2 cellular contexts compared by ENCODE assay signal in the genomic region with DNA sequence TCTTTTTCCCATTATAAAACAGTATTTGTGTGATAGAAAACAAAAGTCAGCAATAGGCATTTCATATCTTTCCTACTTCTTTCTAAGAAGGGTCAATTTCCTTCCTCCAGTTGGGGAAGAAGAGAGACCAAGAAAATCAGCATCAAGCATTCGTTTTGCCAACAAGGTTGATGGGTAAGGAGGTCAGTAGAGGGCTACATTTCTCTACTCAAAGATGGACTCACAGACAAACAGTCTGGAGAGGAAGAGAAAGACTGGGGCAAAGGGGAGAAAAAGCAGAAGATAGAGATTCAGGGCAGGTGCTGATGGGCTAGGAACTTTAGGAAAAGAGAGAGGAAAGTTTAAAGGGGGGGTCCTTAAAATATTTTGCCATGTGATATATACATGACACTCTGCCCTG.
TF ChIP-seq lines count a peak whose summit lies in the region.

No MANE protein-coding gene starts in this region.

TF ChIP-seq in IMR-90, 13 proteins besides CTCF, POLR2A, EP300 and RAD21 (continued from another document):
- no peak for TF ChIP-seq RFX5 (IDR thresholded peaks at IDR 0.05; ENCODE audit: low read depth, low read length)
- TF ChIP-seq FOS (IDR thresholded peaks at IDR 0.05; ENCODE audit: low read depth, low read length): no peak
- TF ChIP-seq MXI1 (IDR thresholded peaks at IDR 0.05; ENCODE audit: borderline replicate concordance, low read depth, low read length): no peak
- TF ChIP-seq, protein P1, sequence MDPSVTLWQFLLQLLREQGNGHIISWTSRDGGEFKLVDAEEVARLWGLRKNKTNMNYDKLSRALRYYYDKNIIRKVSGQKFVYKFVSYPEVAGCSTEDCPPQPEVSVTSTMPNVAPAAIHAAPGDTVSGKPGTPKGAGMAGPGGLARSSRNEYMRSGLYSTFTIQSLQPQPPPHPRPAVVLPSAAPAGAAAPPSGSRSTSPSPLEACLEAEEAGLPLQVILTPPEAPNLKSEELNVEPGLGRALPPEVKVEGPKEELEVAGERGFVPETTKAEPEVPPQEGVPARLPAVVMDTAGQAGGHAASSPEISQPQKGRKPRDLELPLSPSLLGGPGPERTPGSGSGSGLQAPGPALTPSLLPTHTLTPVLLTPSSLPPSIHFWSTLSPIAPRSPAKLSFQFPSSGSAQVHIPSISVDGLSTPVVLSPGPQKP (IDR thresholded peaks at IDR 0.05; ENCODE audit: borderline replicate concordance, low read depth, low read length): no peak
- no peak for TF ChIP-seq MAZ (IDR thresholded peaks at IDR 0.05; ENCODE audit: borderline replicate concordance, low read depth, low read length)
- TF ChIP-seq CEBPB (IDR thresholded peaks at IDR 0.05; ENCODE audit: low read depth, low read length): no peak
- TF ChIP-seq BHLHE40 (IDR thresholded peaks at IDR 0.05; ENCODE audit: low read depth, low read length): no peak
- TF ChIP-seq, protein P2, sequence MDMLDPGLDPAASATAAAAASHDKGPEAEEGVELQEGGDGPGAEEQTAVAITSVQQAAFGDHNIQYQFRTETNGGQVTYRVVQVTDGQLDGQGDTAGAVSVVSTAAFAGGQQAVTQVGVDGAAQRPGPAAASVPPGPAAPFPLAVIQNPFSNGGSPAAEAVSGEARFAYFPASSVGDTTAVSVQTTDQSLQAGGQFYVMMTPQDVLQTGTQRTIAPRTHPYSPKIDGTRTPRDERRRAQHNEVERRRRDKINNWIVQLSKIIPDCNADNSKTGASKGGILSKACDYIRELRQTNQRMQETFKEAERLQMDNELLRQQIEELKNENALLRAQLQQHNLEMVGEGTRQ (IDR thresholded peaks at IDR 0.05; ENCODE audit: low read depth, low read length): no peak

TF ChIP-seq in SK-N-SH, 30 proteins besides CTCF, POLR2A, EP300 and RAD21 (continued from another document):
- TF ChIP-seq POLR2AphosphoS5 (IDR thresholded peaks at IDR 0.05; ENCODE audit: low read depth, low read length) (no peak), YY1 (IDR thresholded peaks at IDR 0.05; ENCODE audit: low read depth) (no peak), RFX5 (IDR thresholded peaks at IDR 0.05; ENCODE audit: low read length) (no peak), FOXM1 (IDR thresholded peaks at IDR 0.05; ENCODE audit: low read depth) (no peak), GABPA (IDR thresholded peaks at IDR 0.05; ENCODE audit: low read depth) (no peak), TEAD4 (IDR thresholded peaks at IDR 0.05; ENCODE audit: borderline replicate concordance, insufficient read depth) (no peak), TCF12 (IDR thresholded peaks at IDR 0.05) (no peak), SIN3A (IDR thresholded peaks at IDR 0.05; ENCODE audit: borderline replicate concordance, low read depth, low read length) (no peak), RCOR1 (IDR thresholded peaks at IDR 0.05; ENCODE audit: low read length) (no peak), RXRA (IDR thresholded peaks at IDR 0.05; ENCODE audit: borderline replicate concordance, low read depth) (no peak)
- TF ChIP-seq, protein P2 (IDR thresholded peaks at IDR 0.05; ENCODE audit: borderline replicate concordance, low read depth, low read length): no peak
- TF ChIP-seq, protein P3, sequence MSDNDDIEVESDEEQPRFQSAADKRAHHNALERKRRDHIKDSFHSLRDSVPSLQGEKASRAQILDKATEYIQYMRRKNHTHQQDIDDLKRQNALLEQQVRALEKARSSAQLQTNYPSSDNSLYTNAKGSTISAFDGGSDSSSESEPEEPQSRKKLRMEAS (IDR thresholded peaks at IDR 0.05; ENCODE audit: low read depth): no peak
- TF ChIP-seq, protein P4, sequence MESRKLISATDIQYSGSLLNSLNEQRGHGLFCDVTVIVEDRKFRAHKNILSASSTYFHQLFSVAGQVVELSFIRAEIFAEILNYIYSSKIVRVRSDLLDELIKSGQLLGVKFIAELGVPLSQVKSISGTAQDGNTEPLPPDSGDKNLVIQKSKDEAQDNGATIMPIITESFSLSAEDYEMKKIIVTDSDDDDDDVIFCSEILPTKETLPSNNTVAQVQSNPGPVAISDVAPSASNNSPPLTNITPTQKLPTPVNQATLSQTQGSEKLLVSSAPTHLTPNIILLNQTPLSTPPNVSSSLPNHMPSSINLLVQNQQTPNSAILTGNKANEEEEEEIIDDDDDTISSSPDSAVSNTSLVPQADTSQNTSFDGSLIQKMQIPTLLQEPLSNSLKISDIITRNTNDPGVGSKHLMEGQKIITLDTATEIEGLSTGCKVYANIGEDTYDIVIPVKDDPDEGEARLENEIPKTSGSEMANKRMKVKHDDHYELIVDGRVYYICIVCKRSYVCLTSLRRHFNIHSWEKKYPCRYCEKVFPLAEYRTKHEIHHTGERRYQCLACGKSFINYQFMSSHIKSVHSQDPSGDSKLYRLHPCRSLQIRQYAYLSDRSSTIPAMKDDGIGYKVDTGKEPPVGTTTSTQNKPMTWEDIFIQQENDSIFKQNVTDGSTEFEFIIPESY (IDR thresholded peaks at IDR 0.05; ENCODE audit: borderline replicate concordance, low read depth): no peak
- TF ChIP-seq, protein P5, sequence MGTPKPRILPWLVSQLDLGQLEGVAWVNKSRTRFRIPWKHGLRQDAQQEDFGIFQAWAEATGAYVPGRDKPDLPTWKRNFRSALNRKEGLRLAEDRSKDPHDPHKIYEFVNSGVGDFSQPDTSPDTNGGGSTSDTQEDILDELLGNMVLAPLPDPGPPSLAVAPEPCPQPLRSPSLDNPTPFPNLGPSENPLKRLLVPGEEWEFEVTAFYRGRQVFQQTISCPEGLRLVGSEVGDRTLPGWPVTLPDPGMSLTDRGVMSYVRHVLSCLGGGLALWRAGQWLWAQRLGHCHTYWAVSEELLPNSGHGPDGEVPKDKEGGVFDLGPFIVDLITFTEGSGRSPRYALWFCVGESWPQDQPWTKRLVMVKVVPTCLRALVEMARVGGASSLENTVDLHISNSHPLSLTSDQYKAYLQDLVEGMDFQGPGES (IDR thresholded peaks at IDR 0.05; ENCODE audit: low read depth, low read length): no peak
